ENCODE assay signal across 1 cellular context in genomic region chr2:55119711-55120487, GRCh38.
TF ChIP-seq lines count a peak whose summit lies in the region.

No MANE protein-coding gene starts in this region.

TF ChIP-seq in K562, 482 proteins besides CTCF, POLR2A, EP300 and RAD21 (continued from another document):
- TF ChIP-seq CXXC5 (CRISPR knock-in tag; IDR thresholded peaks at IDR 0.05): peak; percentile 42; the same call in 1 of the 2 replicates
- TF ChIP-seq ZNF146 (CRISPR knock-in tag; IDR thresholded peaks at IDR 0.05; ENCODE audit: unreplicated experiment): no peak
- no peak for TF ChIP-seq HNRNPUL1 (IDR thresholded peaks at IDR 0.05; ENCODE audit: low read length)
- peak; percentile 60 for TF ChIP-seq NFE2 (IDR thresholded peaks at IDR 0.05; ENCODE audit: low read depth)
- TF ChIP-seq MAZ (CRISPR knock-in tag; conservative IDR thresholded peaks at IDR 0.05 in 1 of 2, IDR thresholded peaks at IDR 0.05 in 1 of 2): peak in 1 of 2 experiments; percentile 53; a peak in 1 of 4 replicates
- no peak for TF ChIP-seq ZNF740 (CRISPR knock-in tag; IDR thresholded peaks at IDR 0.05)
- TF ChIP-seq ZNF740 (tag; IDR thresholded peaks at IDR 0.05): peak in 1 of 2 experiments; percentile 38; a peak in 1 of 4 replicates
- peak; percentile 10; the same call in 1 of the 2 replicates for TF ChIP-seq PTRF (tag; IDR thresholded peaks at IDR 0.05)
- TF ChIP-seq ELF2 (CRISPR knock-in tag; IDR thresholded peaks at IDR 0.05): 0 out of 2 replicates have a peak, but pooled peaks have one; percentile 8
- no peak for TF ChIP-seq NR2C1 (IDR thresholded peaks at IDR 0.05)
- 0 out of 2 replicates have a peak, but pooled peaks have one; percentile 46 for TF ChIP-seq NR2C1 (tag; IDR thresholded peaks at IDR 0.05)
- TF ChIP-seq L3MBTL2 (IDR thresholded peaks at IDR 0.05): peak; percentile 12; the same call in 1 of the 2 replicates
- 0 out of 2 replicates have a peak, but pooled peaks have one; percentile 23 for TF ChIP-seq HSF4 (CRISPR knock-in tag; IDR thresholded peaks at IDR 0.05; ENCODE audit: borderline replicate concordance)
- TF ChIP-seq MEF2D (tag; conservative IDR thresholded peaks at IDR 0.05; ENCODE audit: low read depth): no peak; the same call in 1 of the 2 replicates
- no peak for TF ChIP-seq TARDBP (IDR thresholded peaks at IDR 0.05)
- 0 out of 2 replicates have a peak, but pooled peaks have one; percentile 13 for TF ChIP-seq ZNF76 (CRISPR knock-in tag; IDR thresholded peaks at IDR 0.05; ENCODE audit: borderline replicate concordance)
- peak; percentile 81 for TF ChIP-seq ZNF668 (CRISPR knock-in tag; IDR thresholded peaks at IDR 0.05)
- 0 out of 2 replicates have a peak, but pooled peaks have one; percentile 54 for TF ChIP-seq ZKSCAN8 (CRISPR knock-in tag; IDR thresholded peaks at IDR 0.05)
- no peak for TF ChIP-seq GTF3C2 (IDR thresholded peaks at IDR 0.05; ENCODE audit: borderline replicate concordance, extremely low read depth, insufficient read length)
- no peak for TF ChIP-seq ZNF280B (CRISPR knock-in tag; IDR thresholded peaks at IDR 0.05)
- peak; percentile 62 for TF ChIP-seq ZFX (CRISPR knock-in tag; IDR thresholded peaks at IDR 0.05)
- no peak for TF ChIP-seq NUFIP1 (IDR thresholded peaks at IDR 0.05; ENCODE audit: partially characterized antibody)
- no peak for TF ChIP-seq NCOA6 (IDR thresholded peaks at IDR 0.05)
- TF ChIP-seq GTF2A2 (tag; IDR thresholded peaks at IDR 0.05): 0 out of 2 replicates have a peak, but pooled peaks have one; percentile 18
- TF ChIP-seq MECOM (CRISPR knock-in tag; IDR thresholded peaks at IDR 0.05): 0 out of 2 replicates have a peak, but pooled peaks have one; percentile 7
- peak; percentile 57; the same call in 1 of the 2 replicates for TF ChIP-seq DMBX1 (CRISPR knock-in tag; IDR thresholded peaks at IDR 0.05; ENCODE audit: borderline replicate concordance)
- 0 out of 2 replicates have a peak, but pooled peaks have one; percentile 19 for TF ChIP-seq KAT7 (CRISPR knock-in tag; IDR thresholded peaks at IDR 0.05; ENCODE audit: borderline replicate concordance)
- TF ChIP-seq CEBPG (CRISPR knock-in tag; IDR thresholded peaks at IDR 0.05): no peak
- TF ChIP-seq CEBPG (tag; conservative IDR thresholded peaks at IDR 0.05 in 1 of 2, IDR thresholded peaks at IDR 0.05 in 1 of 2): 0 out of 4 replicates have a peak, but pooled peaks of 1 of the 2 experiments have one; percentile 10
- TF ChIP-seq MED1 (CRISPR knock-in tag; IDR thresholded peaks at IDR 0.05; ENCODE audit: borderline replicate concordance): no peak
- TF ChIP-seq ZNF324 (CRISPR knock-in tag; IDR thresholded peaks at IDR 0.05): 0 out of 2 replicates have a peak, but pooled peaks have one; percentile 4
- peak; percentile 79 for TF ChIP-seq PRDM10 (IDR thresholded peaks at IDR 0.05; ENCODE audit: partially characterized antibody)
- TF ChIP-seq HMBOX1 (IDR thresholded peaks at IDR 0.05): peak; percentile 30; the same call in 1 of the 2 replicates
- no peak for TF ChIP-seq GMEB1 (CRISPR knock-in tag; IDR thresholded peaks at IDR 0.05)
- peak; percentile 46; the same call in 1 of the 2 replicates for TF ChIP-seq SMAD4 (CRISPR knock-in tag; conservative IDR thresholded peaks at IDR 0.05)
- peak; percentile 63 for TF ChIP-seq RBFOX2 (IDR thresholded peaks at IDR 0.05; ENCODE audit: low read depth, low read length)
- TF ChIP-seq TCF15 (CRISPR knock-in tag; IDR thresholded peaks at IDR 0.05): 0 out of 2 replicates have a peak, but pooled peaks have one; percentile 58
- TF ChIP-seq YY1 (IDR thresholded peaks at IDR 0.05; ENCODE audit: borderline replicate concordance in 1 of 3, control insufficient read depth in 1 of 3, extremely low read depth in 1 of 3, insufficient read depth in 3 of 3, insufficient read length in 1 of 3, insufficient replicate concordance in 2 of 3, low read depth in 1 of 3, low read length in 2 of 3): no peak
- TF ChIP-seq ZNF384 (IDR thresholded peaks at IDR 0.05; ENCODE audit: low read depth, low read length): no peak
- TF ChIP-seq ZNF134 (CRISPR knock-in tag; conservative IDR thresholded peaks at IDR 0.05): 0 out of 2 replicates have a peak, but pooled peaks have one; percentile 5
- TF ChIP-seq TFAP4 (CRISPR knock-in tag; IDR thresholded peaks at IDR 0.05; ENCODE audit: borderline replicate concordance): peak; percentile 81
